1 cellular context compared by ENCODE assay signal in genomic region chr6:132491881-132492280, GRCh38.
TF ChIP-seq lines count a peak whose summit lies in the region.

No MANE protein-coding gene starts in this region.

TF ChIP-seq in GM12878, 131 proteins besides CTCF, POLR2A, EP300 and RAD21:
- no peak for TF ChIP-seq ZNF687 (IDR thresholded peaks at IDR 0.05)
- TF ChIP-seq USF1 (IDR thresholded peaks at IDR 0.05; ENCODE audit: borderline replicate concordance, extremely low read length, insufficient read depth, low read depth, low read length): no peak
- TF ChIP-seq RAD51 (IDR thresholded peaks at IDR 0.05): no peak
